Comparison of ENCODE assay signal across 8 cellular contexts in genomic region chr12:131928080-131928764, GRCh38. TPM values are rescaled to one million over a fixed set of nuclear protein-coding genes. Genes with fewer than 3 reads are reported as not detected.
A peak's percentile ranks its signal among the peaks of the same experiment; 100 is the strongest.
DNase-seq lines count a peak whose midpoint lies in the region; ATAC-seq, FAIRE-seq and TF ChIP-seq lines count a peak whose summit lies in the region.

No MANE protein-coding gene starts in this region.

- POLR2A ChIA-PET in HCT116 (lab: Charles Lee): interaction anchor here (0.8 to 1.2 kb wide), 2 partner anchors 63 to 98 kb away, joined by 3 read pairs; no protein-coding TSS in a partner anchor

- CTCF ChIA-PET in Calu3 (lab: Charles Lee): no interaction called here
- CTCF ChIA-PET in HCT116 (lab: Charles Lee): interaction anchor here (1.3 kb wide), 1 partner anchor 16 kb away, joined by 3 read pairs; no protein-coding TSS in a partner anchor

- no peaks in the 10 kb centered on the region for H4K20me1 ChIP-seq in HCT116 (ENCODE audit: insufficient read depth)

- H3K27ac ChIP-seq in HCT116 (ENCODE audit: low read depth, low read length): peak overlapping the region; percentile 85

- H3K27ac Mint-ChIP-seq in Calu3 (ENCODE audit: unreplicated experiment) (peak overlapping the region; percentile 13), T-helper 17 cell (peak overlapping the region; percentile 89), progenitor cell of endocrine pancreas (peak overlapping the region; percentile 86)

- intact Hi-C loops in Calu3 (cut with micrococcal nuclease; ENCODE audit: unreplicated experiment) (no loop called here), HCT116 (cut with micrococcal nuclease) (no loop called here)

- no peaks in the 10 kb centered on the region for H3K9me3 Mint-ChIP-seq in Calu3 (ENCODE audit: low read depth, unreplicated experiment)
- no peaks in the 10 kb centered on the region for H3K9me3 Mint-ChIP-seq in progenitor cell of endocrine pancreas (ENCODE audit: low read depth)

- H3K4me1 Mint-ChIP-seq in Calu3 (ENCODE audit: low read depth, unreplicated experiment) (no peaks in the 10 kb centered on the region), T-helper 17 cell (peaks cover 13% of the 10 kb centered on the region), progenitor cell of endocrine pancreas (ENCODE audit: low read depth) (peaks cover 3% of the 10 kb centered on the region)

- H3K79me2 ChIP-seq in HCT116 (ENCODE audit: insufficient read depth, low read length): peaks cover 40% of the 10 kb centered on the region

- no peak for FAIRE-seq in RCC 7860 (lab: Jason Lieb, UNC)

- TF ChIP-seq POLR2A in HCT116 (IDR thresholded peaks at IDR 0.05; ENCODE audit: borderline replicate concordance, extremely low read depth, insufficient read depth, insufficient read length): no peak

- peak overlapping the region; percentile 78 for H3K9ac ChIP-seq in HCT116 (ENCODE audit: low read length)

- no peak for TF ChIP-seq CTCF in Calu3 (IDR thresholded peaks at IDR 0.05; ENCODE audit: unreplicated experiment)
- TF ChIP-seq CTCF in HCT116 (IDR thresholded peaks at IDR 0.05 in 2 of 3, conservative IDR thresholded peaks at IDR 0.05 in 1 of 3; ENCODE audit: borderline replicate concordance in 1 of 3, insufficient read depth in 1 of 3, low read depth in 2 of 3, low read length in 2 of 3): no peak
- TF ChIP-seq CTCF in fibroblast of villous mesenchyme (IDR thresholded peaks at IDR 0.05; ENCODE audit: insufficient read depth, low read depth, low read length): no peak
- no peak for TF ChIP-seq CTCF in progenitor cell of endocrine pancreas (IDR thresholded peaks at IDR 0.05; ENCODE audit: unreplicated experiment)

- H3K9me3 ChIP-seq in HCT116 (ENCODE audit: control insufficient read depth in 1 of 2, insufficient read depth in 1 of 2, low read depth in 1 of 2, low read length in 2 of 2): no peaks in the 10 kb centered on the region
- no peaks in the 10 kb centered on the region for H3K9me3 ChIP-seq in T-helper 17 cell (ENCODE audit: control insufficient read depth, low read length, poor library complexity, severe bottlenecking)

- H3K27me3 Mint-ChIP-seq in Calu3 (ENCODE audit: unreplicated experiment) (no peaks in the 10 kb centered on the region), T-helper 17 cell (no peaks in the 10 kb centered on the region), progenitor cell of endocrine pancreas (no peaks in the 10 kb centered on the region)

- H2AFZ ChIP-seq in HCT116 (ENCODE audit: low read depth, low read length, poor library complexity, severe bottlenecking): peak overlapping the region; percentile 38

- H3K4me3 ChIP-seq in HCT116 (replicated peaks in 1 of 2; ENCODE audit: low read depth in 1 of 2, low read length in 2 of 2) (peak overlapping the region; percentile 57 to 96), fibroblast of villous mesenchyme (ENCODE audit: low read depth, low read length) (peak overlapping the region; percentile 73)

- ATAC-seq in HCT116 (peak; percentile 37), T-helper 17 cell (peak; percentile 3)

- peaks cover 12 to 26% of the 10 kb centered on the region in 2 experiments for H3K4me1 ChIP-seq in HCT116 (ENCODE audit: control insufficient read depth in 1 of 2, insufficient read depth in 2 of 2, low read length in 2 of 2)

- peaks cover 10 to 24% of the 10 kb centered on the region in 2 experiments; a peak in 3 of 4 replicates for H3K36me3 ChIP-seq in HCT116 (ENCODE audit: control insufficient read depth in 1 of 2, insufficient read depth in 2 of 2, low read length in 2 of 2)

- DNase-seq in Calu3 (no peak), HCT116 (ENCODE audit: low read depth, low spot score) (no peak), T-helper 17 cell (no peak), fibroblast of villous mesenchyme (ENCODE audit: low read depth) (peak; percentile 27), progenitor cell of endocrine pancreas (ENCODE audit: low spot score, unreplicated experiment) (no peak), RCC 7860 (ENCODE audit: low spot score) (no peak), DMS153 (lab: John Stamatoyannopoulos, UW) (no peak)
- DNase-seq in stimulated activated naive CD4-positive, alpha-beta T cell treated with Interleukin-2 at 50 U/mL for 16 hours (lab: John Stamatoyannopoulos, UW): no peak

- peak overlapping the region; percentile 100 for H3K4me3 Mint-ChIP-seq in Calu3 (ENCODE audit: low read depth, unreplicated experiment)
- H3K4me3 Mint-ChIP-seq in T-helper 17 cell: peak overlapping the region; percentile 94
- H3K4me3 Mint-ChIP-seq in progenitor cell of endocrine pancreas (ENCODE audit: low read depth): peak overlapping the region; percentile 79

- RAD21 ChIA-PET in HCT116 (lab: Charles Lee; ENCODE audit: low non-redundant PET in 1 of 2, low total read pairs in 2 of 2, uncharacterized antibody in 2 of 2, unreplicated experiment in 2 of 2): interaction anchor here in 1 of 2 experiments (0.6 to 0.7 kb wide), 2 partner anchors 72 to 77 kb away, joined by 3 read pairs; no protein-coding TSS in a partner anchor

- peak overlapping the region; percentile 99 for H3K4me2 ChIP-seq in HCT116 (ENCODE audit: low read length)

- BruUV-seq in Calu3 (replicated peaks; lab: Mats Ljungman, UMichigan) (no TSS peak), HCT116 (replicated peaks; lab: Mats Ljungman, UMichigan) (no TSS peak)

- H3K9me2 ChIP-seq in HCT116 (ENCODE audit: insufficient read depth): no peaks in the 10 kb centered on the region

- H3K36me3 Mint-ChIP-seq in Calu3 (ENCODE audit: insufficient read depth, unreplicated experiment) (peaks cover 52% of the 10 kb centered on the region), T-helper 17 cell (ENCODE audit: low read depth) (peaks cover 5% of the 10 kb centered on the region), progenitor cell of endocrine pancreas (ENCODE audit: insufficient read depth) (peaks cover 10% of the 10 kb centered on the region)

- no peaks in the 10 kb centered on the region for H3K27me3 ChIP-seq in HCT116 (ENCODE audit: insufficient read depth, low read length)

- no peak for TF ChIP-seq RAD21 in HCT116 (IDR thresholded peaks at IDR 0.05; ENCODE audit: low read depth)

TF ChIP-seq in HCT116, 20 proteins besides CTCF, POLR2A, EP300 and RAD21 (continues in another document):
- TF ChIP-seq EZH2 (IDR thresholded peaks at IDR 0.05): no peak
- TF ChIP-seq TCF7L2 (IDR thresholded peaks at IDR 0.05; ENCODE audit: borderline replicate concordance, extremely low read depth, insufficient read depth, insufficient read length): no peak
- TF ChIP-seq REST (IDR thresholded peaks at IDR 0.05; ENCODE audit: low read depth): no peak
- no peak for TF ChIP-seq ZBTB33 (IDR thresholded peaks at IDR 0.05; ENCODE audit: extremely low read depth, insufficient replicate concordance, low read length)
- no peak for TF ChIP-seq SRF (IDR thresholded peaks at IDR 0.05; ENCODE audit: low read depth)
- TF ChIP-seq CEBPB (IDR thresholded peaks at IDR 0.05; ENCODE audit: low read depth): no peak

RNA-seq across cellular contexts. Expression of gene PUS1, which starts 0.9 kb away (rescaled TPM):
- total RNA-seq in Calu3 (2022) (81.3 and 95.5 TPM in 2 replicates), HCT116 (2021; ENCODE audit: unreplicated experiment) (77.3 TPM), T-helper 17 cell (10 to 100 TPM; 23.6 TPM), fibroblast of villous mesenchyme (10.0 and 13.0 TPM in 2 replicates), progenitor cell of endocrine pancreas (38.5 and 40.4 TPM in 2 replicates)
- 46.8 and 49.7 TPM in 2 replicates for polyA plus RNA-seq in HCT116 (2012)

RNA-seq across cellular contexts. Expression of gene EP400, which starts 21.5 kb away (rescaled TPM):
- total RNA-seq in Calu3 (2022) (84.4 and 88.7 TPM in 2 replicates), HCT116 (2021; ENCODE audit: unreplicated experiment) (54.5 TPM), T-helper 17 cell (10 to 100 TPM; 67.4 to 79.0 TPM), fibroblast of villous mesenchyme (13.0 and 13.2 TPM in 2 replicates), progenitor cell of endocrine pancreas (63.0 and 66.6 TPM in 2 replicates)
- polyA plus RNA-seq in HCT116 (2012): 27.2 and 28.2 TPM in 2 replicates

RNA-seq across cellular contexts. Expression of gene ULK1, which starts 33.8 kb away (rescaled TPM):
- total RNA-seq in Calu3 (2022): 48.7 and 48.9 TPM in 2 replicates
- total RNA-seq in HCT116 (2021; ENCODE audit: unreplicated experiment): 34.2 TPM
- 17.4 and 24.4 TPM in 2 replicates for polyA plus RNA-seq in HCT116 (2012)
- total RNA-seq in T-helper 17 cell: 10 to 100 TPM; 91.9 to 97.2 TPM
- 9.3 and 11.7 TPM in 2 replicates for total RNA-seq in fibroblast of villous mesenchyme
- total RNA-seq in progenitor cell of endocrine pancreas: 111 and 122 TPM in 2 replicates

Comparison
In these comparisons a context has a peak if more than half of its experiments do, and no peak if none do; other contexts are left out.
1. H3K27ac Mint-ChIP-seq: peak in every context shown above with its lines; median percentile 89 in T-helper 17 cell; 86 in progenitor cell of endocrine pancreas; 13 in Calu3.